In the genomic region with DNA sequence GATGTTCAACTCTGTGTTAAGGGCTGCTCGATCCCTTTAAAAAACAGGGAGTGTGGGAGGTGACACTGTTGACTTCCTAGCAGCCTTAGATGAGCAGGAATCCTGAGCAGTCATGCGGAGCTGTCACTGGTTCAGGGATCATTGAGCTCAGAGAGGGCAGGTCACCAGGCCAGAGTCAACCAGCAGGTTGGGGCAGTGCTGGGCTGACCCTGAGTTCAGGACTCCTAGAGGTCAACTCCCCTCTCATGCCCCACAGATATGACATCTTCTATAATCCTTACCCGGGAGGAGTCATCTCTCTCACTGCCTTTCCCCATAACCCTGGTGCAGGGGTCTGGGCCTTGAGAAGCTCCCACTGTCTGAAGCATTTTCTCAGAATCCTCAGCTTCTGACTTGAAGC, we compare ENCODE assay signal across 20 cellular contexts. TPM values are rescaled to one million over a fixed set of nuclear protein-coding genes. Genes with fewer than 3 reads are reported as not detected.
DNase-seq lines count a peak whose midpoint lies in the region; ATAC-seq and TF ChIP-seq lines count a peak whose summit lies in the region.
"Had no signal": no experiment of that assay in that cellular context is flagged by ENCODE, and none has a peak within 500 bp of the region (broad histone marks: within the 10 kb centered on the region; RNA-seq: fewer than 3 reads in every experiment).

No MANE protein-coding gene starts in this region.

- ATAC-seq in left ventricle myocardium superior (no peak), Right ventricle myocardium inferior (no peak), esophagus mucosa (peak; percentile 25), lower lobe of right lung (no peak), HG03280 (IDR thresholded peaks at IDR 0.05; ENCODE audit: unreplicated experiment) (no peak), HG03469 (IDR thresholded peaks at IDR 0.05; ENCODE audit: unreplicated experiment) (no peak)
- ATAC-seq: GM12878, GM23338 had no signal

- H3K27me3 ChIP-seq in lower lobe of right lung (ENCODE audit: low read depth): no peaks in the 10 kb centered on the region

- no peak for TF ChIP-seq CTCF in lower lobe of right lung (IDR thresholded peaks at IDR 0.05)

- DNase-seq in left ventricle myocardium superior: peak; percentile 6
- no peak for DNase-seq in Right ventricle myocardium inferior (ENCODE audit: missing footprints)
- DNase-seq in lower lobe of right lung: peak; percentile 13
- DNase-seq in posterior vena cava (ENCODE audit: low spot score): peak; percentile 53
- DNase-seq in NCI-H748 treated with DMSO at 0.1 percent for 48 hours (lab: John Stamatoyannopoulos, UW): no peak
- DNase-seq: CD4-positive, CD25-positive, alpha-beta regulatory T cell; CD8-positive, alpha-beta memory T cell; DMS 273 treated with DMSO at 0.1 percent for 48 hours; DMS79; EL; GDM1; HCEC 1CT had no signal

- H3K27ac ChIP-seq in lower lobe of right lung: no peak overlapping the region
- H3K27ac ChIP-seq: 22Rv1, BLaER1, C4-2B had no signal

- no peak overlapping the region for H3K4me3 ChIP-seq in lower lobe of right lung
- H3K4me3 ChIP-seq: BLaER1, GM12878, GM23338 had no signal

- intact Hi-C loops in left ventricle myocardium superior (cut with micrococcal nuclease): no loop called here
- intact Hi-C loops in Right ventricle myocardium inferior (cut with DNase I): no loop called here
- intact Hi-C loops in lower lobe of right lung (cut with DNase I): loop anchor here (10.0 kb wide), 1 partner anchor 96 kb away; no protein-coding TSS in a partner anchor
- intact Hi-C loops in posterior vena cava (cut with DNase I): no loop called here

- H3K9me3 ChIP-seq in lower lobe of right lung: no peaks in the 10 kb centered on the region
- H3K9me3 ChIP-seq: BLaER1 had no signal

- H3K36me3 ChIP-seq in lower lobe of right lung: no peaks in the 10 kb centered on the region
- H3K36me3 ChIP-seq: BLaER1 had no signal

- H3K4me1 ChIP-seq in lower lobe of right lung: no peaks in the 10 kb centered on the region

RNA-seq across cellular contexts. Expression of a gene that starts 12.9 kb away (rescaled TPM):
- 15.2 TPM for total RNA-seq in left ventricle myocardium superior
- 18.2 TPM for total RNA-seq in Right ventricle myocardium inferior
- 0.08 TPM for total RNA-seq in esophagus mucosa
- total RNA-seq in lower lobe of right lung: 9.2 TPM
- total RNA-seq in posterior vena cava: 10 to 100 TPM; 39.2 to 59.3 TPM
- total RNA-seq: CD4-positive, CD25-positive, alpha-beta regulatory T cell; GM12878 had no signal

Comparison
In these comparisons a context has a peak if more than half of its experiments do, and no peak if none do; other contexts are left out.
1. DNase-seq: peak in left ventricle myocardium superior (single experiment), lower lobe of right lung (single experiment) and posterior vena cava (single experiment); none in Right ventricle myocardium inferior (single experiment) and NCI-H748 treated with DMSO at 0.1 percent for 48 hours (single experiment).